ENCODE assay signal across 8 cellular contexts in the genomic region with DNA sequence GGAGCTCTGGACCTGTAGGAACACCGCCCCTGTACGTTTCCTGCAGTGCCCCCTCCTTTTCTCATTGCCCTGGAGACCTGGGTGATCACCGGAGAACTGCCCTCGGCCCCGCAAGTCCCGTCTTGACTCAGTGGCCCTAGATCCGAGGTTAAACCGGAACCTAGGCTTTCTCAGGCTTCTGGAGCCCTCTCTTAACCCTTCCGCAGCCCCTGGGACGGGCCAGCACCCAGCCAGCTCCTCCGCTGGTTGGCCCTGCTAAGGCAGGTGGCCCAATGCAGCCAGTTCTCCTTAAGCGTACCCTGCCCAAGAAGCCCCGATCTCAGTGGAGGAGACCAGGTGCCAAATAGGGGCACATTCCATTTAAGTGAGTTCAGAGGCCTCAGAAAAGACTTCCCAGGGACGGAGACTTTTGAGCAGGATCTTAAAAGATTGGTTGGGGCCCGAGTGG. TPM values are rescaled to one million over a fixed set of nuclear protein-coding genes. Genes with fewer than 3 reads are reported as not detected.
DNase-seq lines count a peak whose midpoint lies in the region; ATAC-seq and TF ChIP-seq lines count a peak whose summit lies in the region.

No MANE protein-coding gene starts in this region.

- no peak for TF ChIP-seq RAD21 in neural cell (conservative IDR thresholded peaks at IDR 0.05)

- intact Hi-C loops in upper lobe of right lung (cut with DNase I), result no loop called here

- TF ChIP-seq CTCF in neural cell (IDR thresholded peaks at IDR 0.05; ENCODE audit: poor library complexity, severe bottlenecking) (no peak), upper lobe of right lung (IDR thresholded peaks at IDR 0.05) (no peak)

- ATAC-seq in GM18867 (IDR thresholded peaks at IDR 0.05; ENCODE audit: unreplicated experiment), result peak; percentile 25
- peak; percentile 9 for ATAC-seq in HG03521 (IDR thresholded peaks at IDR 0.05; ENCODE audit: unreplicated experiment)
- ATAC-seq in upper lobe of right lung, result peak; percentile 74

- H3K36me3 ChIP-seq in neural cell (ENCODE audit: insufficient read depth, low read length), result no peaks in the 10 kb centered on the region
- H3K36me3 ChIP-seq in upper lobe of right lung, result peaks cover 9% of the 10 kb centered on the region

- H3K4me3 ChIP-seq in neural cell (ENCODE audit: low read length), result peak overlapping the region; percentile 47
- H3K4me3 ChIP-seq in upper lobe of right lung, result peak overlapping the region; percentile 94

- H3K36me3 Mint-ChIP-seq in activated T-cell treated with anti-CD3 and anti-CD28 coated beads, Interleukin-2, amount 50 U/mL, for 24 hours (ENCODE audit: low read depth), result peaks cover 13% of the 10 kb centered on the region

- H3K9me2 ChIP-seq in neural cell (ENCODE audit: insufficient read depth, low read length), result no peaks in the 10 kb centered on the region

- no peak overlapping the region for H3K4me2 ChIP-seq in neural cell (ENCODE audit: low read length)

- H3K9ac ChIP-seq in neural cell (ENCODE audit: low read length), result no peak overlapping the region

- H3K27ac ChIP-seq in neural cell (ENCODE audit: low read length) (no peak overlapping the region), upper lobe of right lung (peak overlapping the region; percentile 97)

- H3K79me2 ChIP-seq in neural cell (replicated peaks; ENCODE audit: insufficient read depth, low read length), result no peaks in the 10 kb centered on the region

- H3F3A ChIP-seq in neural cell (ENCODE audit: insufficient read depth, low read length, poor library complexity, severe bottlenecking), result no peaks in the 10 kb centered on the region

- H3K9me3 ChIP-seq in neural cell (ENCODE audit: low read length), result no peaks in the 10 kb centered on the region
- H3K9me3 ChIP-seq in upper lobe of right lung, result no peaks in the 10 kb centered on the region

- no peaks in the 10 kb centered on the region for H3K9me3 Mint-ChIP-seq in activated T-cell treated with anti-CD3 and anti-CD28 coated beads, Interleukin-2, amount 50 U/mL, for 24 hours

- peak; percentile 91 for DNase-seq in 8988T
- peak; percentile 72 for DNase-seq in activated T-cell treated with anti-CD3 and anti-CD28 coated beads, Interleukin-2, amount 50 U/mL, for 24 hours
- DNase-seq in fibroblast of peridontal ligament (ENCODE audit: extremely low read depth), result peak; percentile 33
- peak; percentile 80 for DNase-seq in upper lobe of right lung
- no peak for DNase-seq in NCI-H446 treated with DMSO at 0.1 percent for 48 hours (lab: John Stamatoyannopoulos, UW)

- H3K4me1 ChIP-seq in upper lobe of right lung, result peaks cover 5% of the 10 kb centered on the region

- H3K4me3 Mint-ChIP-seq in activated T-cell treated with anti-CD3 and anti-CD28 coated beads, Interleukin-2, amount 50 U/mL, for 24 hours, result peak overlapping the region; percentile 88

- H3K27me3 Mint-ChIP-seq in activated T-cell treated with anti-CD3 and anti-CD28 coated beads, Interleukin-2, amount 50 U/mL, for 24 hours, result no peaks in the 10 kb centered on the region

- no peak for TF ChIP-seq EP300 in neural cell (conservative IDR thresholded peaks at IDR 0.05; ENCODE audit: poor library complexity, severe bottlenecking)

- H2AFZ ChIP-seq in neural cell (ENCODE audit: low read depth, low read length), result peak overlapping the region; percentile 8

- H3K27me3 ChIP-seq in neural cell (ENCODE audit: insufficient read depth, low read depth, low read length) (peaks cover 13% of the 10 kb centered on the region), upper lobe of right lung (no peaks in the 10 kb centered on the region)

- H3K27ac Mint-ChIP-seq in activated T-cell treated with anti-CD3 and anti-CD28 coated beads, Interleukin-2, amount 50 U/mL, for 24 hours, result peak overlapping the region; percentile 91

- H4K20me1 ChIP-seq in neural cell (ENCODE audit: insufficient read depth), result no peaks in the 10 kb centered on the region

- peaks cover 9% of the 10 kb centered on the region for H3K4me1 Mint-ChIP-seq in activated T-cell treated with anti-CD3 and anti-CD28 coated beads, Interleukin-2, amount 50 U/mL, for 24 hours (ENCODE audit: low read depth)

TF ChIP-seq in neural cell, 6 proteins besides CTCF, POLR2A, EP300 and RAD21:
- no peak for TF ChIP-seq EZH2 (IDR thresholded peaks at IDR 0.05; ENCODE audit: borderline replicate concordance, insufficient read depth, low read length, poor library complexity, severe bottlenecking)

RNA-seq across cellular contexts. Expression of gene NLRX1, which starts 0.8 kb away (rescaled TPM):
- polyA plus RNA-seq in neural cell, result 0.60 and 1.6 TPM in 2 replicates
- 0.46 and 1.2 TPM in 2 replicates for polyA minus RNA-seq in neural cell
- 17.7 TPM for total RNA-seq in upper lobe of right lung

RNA-seq across cellular contexts. Expression of gene NHERF4, which starts 16.0 kb away (rescaled TPM):
- polyA plus RNA-seq in neural cell, result not detected in 2 replicates
- not detected in 2 replicates for polyA minus RNA-seq in neural cell
- total RNA-seq in upper lobe of right lung, result 0.81 TPM

RNA-seq across cellular contexts. Expression of gene ABCG4, which starts 20.4 kb away (rescaled TPM):
- 1.5 and 3.0 TPM in 2 replicates for polyA plus RNA-seq in neural cell
- polyA minus RNA-seq in neural cell, result 1.5 and 1.9 TPM in 2 replicates
- 0.14 TPM for total RNA-seq in upper lobe of right lung

RNA-seq across cellular contexts. Expression of gene CBL, which starts 36.8 kb away (rescaled TPM):
- polyA plus RNA-seq in neural cell, result 10.5 and 10.7 TPM in 2 replicates
- 24.3 and 32.2 TPM in 2 replicates for polyA minus RNA-seq in neural cell
- 30.0 TPM for total RNA-seq in upper lobe of right lung

RNA-seq across cellular contexts. Expression of gene HINFP, which starts 47.9 kb away (rescaled TPM):
- 50.0 and 58.8 TPM in 2 replicates for polyA plus RNA-seq in neural cell
- 41.7 and 42.1 TPM in 2 replicates for polyA minus RNA-seq in neural cell
- 25.2 TPM for total RNA-seq in upper lobe of right lung

Comparison
In these comparisons a context has a peak if more than half of its experiments do, and no peak if none do; other contexts are left out.
1. ATAC-seq: peak in every context shown above with its lines; median percentile 74 in upper lobe of right lung; 25 in GM18867; 9 in HG03521.